20 cellular contexts compared by ENCODE assay signal in genomic region chr3:182935803-182936202, GRCh38.
"Had no signal": no experiment of that assay in that cellular context is flagged by ENCODE, and none has a peak within 500 bp of the region (broad histone marks: within the 10 kb centered on the region; RNA-seq: fewer than 3 reads in every experiment).

No MANE protein-coding gene starts in this region.

- H3K36me3 ChIP-seq: prostate gland, thyroid gland, WERI-Rb-1 had no signal

- H3K9me3 ChIP-seq: prostate gland, thyroid gland, upper lobe of right lung had no signal

- H3K27me3 Mint-ChIP-seq: activated naive CD8-positive, alpha-beta T cell treated with anti-CD3 and anti-CD28 coated beads, Interleukin-2, amount 50 U/mL, for 24 hours; naive thymus-derived CD4-positive, alpha-beta T cell had no signal

- DNase-seq: activated CD4-positive, alpha-beta T cell treated with anti-CD3 and anti-CD28 coated beads for 1 hour; activated CD8-positive, alpha-beta memory T cell treated with anti-CD3 and anti-CD28 coated beads for 24 hours; activated CD8-positive, alpha-beta memory T cell treated with anti-CD3 and anti-CD28 coated beads, Interleukin-2, amount 50 U/mL, for 4 hours; activated gamma-delta T cell; activated naive CD4-positive, alpha-beta T cell treated with anti-CD3 and anti-CD28 coated beads, Interleukin-2, amount 50 U/mL, for 16 hours; activated naive CD8-positive, alpha-beta T cell treated with anti-CD3 and anti-CD28 coated beads, Interleukin-2, amount 50 U/mL, for 24 hours; foreskin fibroblast; kidney; lower lobe of right lung; naive thymus-derived CD4-positive, alpha-beta T cell; stimulated activated CD4-positive, alpha-beta T cell treated with anti-CD3 and anti-CD28 coated beads, Interleukin-12 subunit alpha, Interleukin-12 subunit beta, amount 100 ng/mL, for 4 hours; stimulated activated CD4-positive, alpha-beta T cell treated with anti-CD3 and anti-CD28 coated beads, Interleukin-4, amount 100 ng/mL, for 4 hours; stimulated activated naive CD8-positive, alpha-beta T cell treated with anti-CD3 and anti-CD28 coated beads, Interleukin-15, Interleukin-2, amounts not matched to agents 100 U/mL and 50 U/mL, for 24 hours; substantia nigra; upper lobe of right lung; WERI-Rb-1 had no signal

- H3K27me3 ChIP-seq: thyroid gland, upper lobe of right lung had no signal

- H3K27ac Mint-ChIP-seq: activated naive CD8-positive, alpha-beta T cell treated with anti-CD3 and anti-CD28 coated beads, Interleukin-2, amount 50 U/mL, for 24 hours; T-helper 2 cell treated with Interferon-gamma antibody and Interleukin-4, amounts not matched to agents 5 μg/mL and 100 μg/mL, for 36 hours had no signal

- H3K4me1 ChIP-seq: lower lobe of right lung, prostate gland, upper lobe of right lung had no signal

- H3K4me3 ChIP-seq: lower lobe of right lung, prostate gland, thyroid gland, upper lobe of right lung had no signal

- H3K4me3 Mint-ChIP-seq: activated naive CD8-positive, alpha-beta T cell treated with anti-CD3 and anti-CD28 coated beads, Interleukin-2, amount 50 U/mL, for 24 hours; naive thymus-derived CD4-positive, alpha-beta T cell; T-helper 2 cell treated with Interferon-gamma antibody and Interleukin-4, amounts not matched to agents 5 μg/mL and 100 μg/mL, for 36 hours had no signal

- ATAC-seq: activated naive CD8-positive, alpha-beta T cell treated with anti-CD3 and anti-CD28 coated beads, Interleukin-2, amount 50 U/mL, for 24 hours; lower lobe of right lung; naive thymus-derived CD4-positive, alpha-beta T cell; right cardiac atrium; stimulated activated naive CD8-positive, alpha-beta T cell treated with anti-CD3 and anti-CD28 coated beads, Interleukin-15, Interleukin-2, amounts not matched to agents 100 U/mL and 50 U/mL, for 24 hours; upper lobe of right lung had no signal

- H3K9me3 Mint-ChIP-seq: activated naive CD8-positive, alpha-beta T cell treated with anti-CD3 and anti-CD28 coated beads, Interleukin-2, amount 50 U/mL, for 24 hours had no signal

- FAIRE-seq: kidney had no signal

- H3K27ac ChIP-seq: lower lobe of right lung, prostate gland, thyroid gland, upper lobe of right lung, WERI-Rb-1 had no signal
